In the genomic region with DNA sequence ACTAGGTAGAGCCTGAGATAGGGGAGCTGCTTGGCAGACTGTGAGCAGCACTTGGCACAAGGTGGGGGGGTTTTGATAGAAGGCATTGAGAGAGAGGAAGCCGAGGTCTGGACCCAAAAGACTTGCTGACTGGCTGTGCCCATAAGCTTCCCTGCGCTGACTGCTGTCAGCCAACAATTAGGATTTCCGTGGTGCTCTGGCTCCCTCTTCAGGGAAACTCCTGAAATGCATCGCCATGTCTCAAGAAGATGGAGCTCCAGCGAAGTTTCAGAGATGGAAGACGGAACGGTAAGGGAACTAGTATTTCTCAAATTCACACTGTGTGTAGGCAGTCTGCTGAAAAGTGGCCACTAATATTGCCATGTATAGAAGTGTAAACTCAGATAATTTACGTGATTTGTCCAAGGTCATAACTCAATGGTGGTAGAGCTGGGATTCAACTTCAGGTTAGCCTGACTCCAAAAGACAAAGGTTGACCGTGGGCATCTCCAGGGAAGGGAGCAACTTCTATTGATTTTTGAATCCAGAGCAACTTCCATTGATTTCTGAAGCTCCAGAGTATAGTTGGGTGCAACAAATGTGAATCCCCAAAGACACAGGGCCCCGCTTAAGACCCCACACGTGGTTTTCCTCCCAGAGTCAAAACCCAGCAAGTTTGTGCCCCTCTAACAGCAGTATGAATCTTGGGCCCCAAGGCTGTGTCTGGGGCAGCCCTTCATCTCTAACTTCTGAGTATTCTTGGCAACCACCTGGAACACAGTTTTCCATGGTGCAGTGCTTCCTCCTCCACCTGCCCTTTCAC, we compare ENCODE assay signal across 8 cellular contexts. TPM values are rescaled to one million over a fixed set of nuclear protein-coding genes. Genes with fewer than 3 reads are reported as not detected.
A peak's percentile ranks its signal among the peaks of the same experiment; 100 is the strongest.
DNase-seq lines count a peak whose midpoint lies in the region; ATAC-seq and TF ChIP-seq lines count a peak whose summit lies in the region.

No MANE protein-coding gene starts in this region.

- H3K4me1 ChIP-seq in effector memory CD4-positive, alpha-beta T cell (ENCODE audit: control insufficient read depth, insufficient read depth, low read length, poor library complexity, severe bottlenecking): no peaks in the 10 kb centered on the region
- no peaks in the 10 kb centered on the region for H3K4me1 ChIP-seq in mucosa of descending colon (ENCODE audit: low read depth)

- H3K4me3 ChIP-seq in effector memory CD4-positive, alpha-beta T cell (ENCODE audit: insufficient read depth, low read depth, low read length, poor library complexity, severe bottlenecking): no peak overlapping the region
- H3K4me3 ChIP-seq in mucosa of descending colon: no peak overlapping the region

- ATAC-seq in HG02759 (IDR thresholded peaks at IDR 0.05; ENCODE audit: unreplicated experiment) (peak; percentile 36), mucosa of descending colon (peak; percentile 88), HG03457 (IDR thresholded peaks at IDR 0.05; ENCODE audit: unreplicated experiment) (no peak)

- POLR2A ChIA-PET in activated CD4-positive, alpha-beta memory T cell treated with anti-CD3 and anti-CD28 coated beads, Interleukin-2, amount 10 ng/mL, durations not matched to agents 7 days and 5 days (lab: Charles Lee): interaction anchor here (0.8 to 2.3 kb wide), 6 partner anchors 10 to 410 kb away, joined by 3 to 7 read pairs (median 4); no protein-coding TSS in a partner anchor

- no TSS peak for BruUV-seq in Calu3 (replicated peaks; lab: Mats Ljungman, UMichigan)

- H3K27me3 Mint-ChIP-seq in Calu3 (ENCODE audit: unreplicated experiment): peaks cover 55% of the 10 kb centered on the region
- peaks cover 21% of the 10 kb centered on the region for H3K27me3 Mint-ChIP-seq in activated CD4-positive, alpha-beta memory T cell treated with anti-CD3 and anti-CD28 coated beads, Interleukin-2, amount 10 ng/mL, durations not matched to agents 7 days and 5 days

- no peaks in the 10 kb centered on the region for H3K4me1 Mint-ChIP-seq in Calu3 (ENCODE audit: low read depth, unreplicated experiment)
- peaks cover 28% of the 10 kb centered on the region for H3K4me1 Mint-ChIP-seq in activated CD4-positive, alpha-beta memory T cell treated with anti-CD3 and anti-CD28 coated beads, Interleukin-2, amount 10 ng/mL, durations not matched to agents 7 days and 5 days

- no peaks in the 10 kb centered on the region for H3K36me3 ChIP-seq in effector memory CD4-positive, alpha-beta T cell (ENCODE audit: control insufficient read depth, insufficient read depth, low read length)
- no peaks in the 10 kb centered on the region for H3K36me3 ChIP-seq in mucosa of descending colon (ENCODE audit: low read depth)

- intact Hi-C loops in Calu3 (cut with micrococcal nuclease; ENCODE audit: unreplicated experiment) (loop anchor here (1.0 to 2.0 kb wide), 4 partner anchors 59 to 406 kb away; no protein-coding TSS in a partner anchor), mucosa of descending colon (cut with DNase I, micrococcal nuclease) (loop anchor here (5.0 to 10.0 kb wide), 2 partner anchors 271 to 274 kb away; no protein-coding TSS in a partner anchor)

- no peaks in the 10 kb centered on the region for H3K9me3 ChIP-seq in effector memory CD4-positive, alpha-beta T cell (ENCODE audit: control insufficient read depth, low read length)
- H3K9me3 ChIP-seq in mucosa of descending colon: no peaks in the 10 kb centered on the region

- H3K9me3 Mint-ChIP-seq in Calu3 (ENCODE audit: low read depth, unreplicated experiment): no peaks in the 10 kb centered on the region
- H3K9me3 Mint-ChIP-seq in activated CD4-positive, alpha-beta memory T cell treated with anti-CD3 and anti-CD28 coated beads, Interleukin-2, amount 10 ng/mL, durations not matched to agents 7 days and 5 days: no peaks in the 10 kb centered on the region

- H3K36me3 Mint-ChIP-seq in Calu3 (ENCODE audit: insufficient read depth, unreplicated experiment): no peaks in the 10 kb centered on the region
- H3K36me3 Mint-ChIP-seq in activated CD4-positive, alpha-beta memory T cell treated with anti-CD3 and anti-CD28 coated beads, Interleukin-2, amount 10 ng/mL, durations not matched to agents 7 days and 5 days (ENCODE audit: low read depth): no peaks in the 10 kb centered on the region

- H3K4me3 Mint-ChIP-seq in Calu3 (ENCODE audit: low read depth, unreplicated experiment): no peak overlapping the region
- no peak overlapping the region for H3K4me3 Mint-ChIP-seq in activated CD4-positive, alpha-beta memory T cell treated with anti-CD3 and anti-CD28 coated beads, Interleukin-2, amount 10 ng/mL, durations not matched to agents 7 days and 5 days

- DNase-seq in Calu3: peak; percentile 87
- peak; percentile 13 for DNase-seq in NCI-H82 treated with DMSO at 0.1 percent for 48 hours (lab: John Stamatoyannopoulos, UW; ENCODE audit: unreplicated experiment)
- peak; percentile 82 for DNase-seq in activated CD4-positive, alpha-beta memory T cell treated with anti-CD3 and anti-CD28 coated beads, Interleukin-2, amount 10 ng/mL, durations not matched to agents 7 days and 5 days
- DNase-seq in effector memory CD4-positive, alpha-beta T cell: peak; percentile 59 to 71 (median 63)
- peak in 2 of 3 donors; percentile 76 to 91 for DNase-seq in mucosa of descending colon
- DNase-seq in stimulated activated CD8-positive, alpha-beta memory T cell treated with anti-CD3 and anti-CD28 coated beads, Interleukin-4, amount 100 ng/mL, for 1 hour (ENCODE audit: low read depth in 2 of 2, low spot score in 1 of 2): peak; percentile 44 to 62

- CTCF ChIA-PET in Calu3 (lab: Charles Lee): interaction anchor here (0.6 to 3.1 kb wide), 28 partner anchors 10 to 919 kb away, joined by 3 to 63 read pairs (median 6); a partner anchor contains a TSS
- CTCF ChIA-PET in activated CD4-positive, alpha-beta memory T cell treated with anti-CD3 and anti-CD28 coated beads, Interleukin-2, amount 10 ng/mL, durations not matched to agents 7 days and 5 days (lab: Charles Lee): interaction anchor here (0.7 to 3.6 kb wide), 34 partner anchors 9 to 410 kb away, joined by 3 to 109 read pairs (median 5); a partner anchor contains a TSS

- H3K27ac Mint-ChIP-seq in Calu3 (ENCODE audit: unreplicated experiment): no peak overlapping the region
- no peak overlapping the region for H3K27ac Mint-ChIP-seq in activated CD4-positive, alpha-beta memory T cell treated with anti-CD3 and anti-CD28 coated beads, Interleukin-2, amount 10 ng/mL, durations not matched to agents 7 days and 5 days

- no peaks in the 10 kb centered on the region for H3K27me3 ChIP-seq in effector memory CD4-positive, alpha-beta T cell (replicated peaks; ENCODE audit: control insufficient read depth, insufficient read depth, low read length, poor library complexity, severe bottlenecking)

- TF ChIP-seq CTCF in Calu3 (IDR thresholded peaks at IDR 0.05; ENCODE audit: unreplicated experiment) (peak; percentile 81), mucosa of descending colon (IDR thresholded peaks at IDR 0.05) (peak; percentile 73)

- no peak overlapping the region for H3K27ac ChIP-seq in effector memory CD4-positive, alpha-beta T cell (ENCODE audit: insufficient read depth, low read length, poor library complexity, severe bottlenecking)

RNA-seq across cellular contexts. Expression of a gene that starts 44.5 kb away (rescaled TPM):
- total RNA-seq in Calu3 (2022) (not detected in 2 replicates), mucosa of descending colon (not detected)
- total RNA-seq in activated CD4-positive, alpha-beta memory T cell treated with anti-CD3 and anti-CD28 coated beads, Interleukin-2, amount 10 ng/mL, durations not matched to agents 7 days and 5 days: not detected

RNA-seq across cellular contexts. Expression of a gene that starts 52.0 kb away (rescaled TPM):
- not detected in 2 replicates for total RNA-seq in Calu3 (2022)
- total RNA-seq in activated CD4-positive, alpha-beta memory T cell treated with anti-CD3 and anti-CD28 coated beads, Interleukin-2, amount 10 ng/mL, durations not matched to agents 7 days and 5 days: not detected
- total RNA-seq in mucosa of descending colon: not detected

RNA-seq across cellular contexts. Expression of a gene that starts 55.7 kb away (rescaled TPM):
- not detected in 2 replicates for total RNA-seq in Calu3 (2022)
- total RNA-seq in activated CD4-positive, alpha-beta memory T cell treated with anti-CD3 and anti-CD28 coated beads, Interleukin-2, amount 10 ng/mL, durations not matched to agents 7 days and 5 days: not detected
- not detected for total RNA-seq in mucosa of descending colon

Comparison
In these comparisons a context has a peak if more than half of its experiments do, and no peak if none do; other contexts are left out.
1. DNase-seq: peak in every context shown above with its lines; median percentile 87 in Calu3; 84 in mucosa of descending colon; 82 in activated CD4-positive, alpha-beta memory T cell treated with anti-CD3 and anti-CD28 coated beads, Interleukin-2, amount 10 ng/mL, durations not matched to agents 7 days and 5 days; 63 in effector memory CD4-positive, alpha-beta T cell; 53 in stimulated activated CD8-positive, alpha-beta memory T cell treated with anti-CD3 and anti-CD28 coated beads, Interleukin-4, amount 100 ng/mL, for 1 hour; 13 in NCI-H82 treated with DMSO at 0.1 percent for 48 hours.